In genomic region chr2:241871538-241872312, GRCh38 we compare ENCODE assay signal across 32 cellular contexts. TPM values are rescaled to one million over a fixed set of nuclear protein-coding genes. Genes with fewer than 3 reads are reported as not detected.
DNase-seq lines count a peak whose midpoint lies in the region; ATAC-seq and TF ChIP-seq lines count a peak whose summit lies in the region.
"Had no signal": no experiment of that assay in that cellular context is flagged by ENCODE, and none has a peak within 500 bp of the region (broad histone marks: within the 10 kb centered on the region; RNA-seq: fewer than 3 reads in every experiment).

No MANE protein-coding gene starts in this region.

- ATAC-seq in stimulated activated effector memory CD8-positive, alpha-beta T cell treated with anti-CD3 and anti-CD28 coated beads, Interleukin-12 subunit alpha, Interleukin-12 subunit beta, amount 100 ng/mL, for 72 hours: no peak
- no peak for ATAC-seq in HG02623 (IDR thresholded peaks at IDR 0.05; ENCODE audit: unreplicated experiment)
- ATAC-seq: activated CD4-positive, CD25-positive, alpha-beta regulatory T cell treated with anti-CD3 and anti-CD28 coated beads, Interleukin-2, amount 50 U/mL, for 24 hours had no signal

- H3K9me3 Mint-ChIP-seq in activated T-cell treated with anti-CD3 and anti-CD28 coated beads, Interleukin-2, amount 50 U/mL, for 24 hours: no peaks in the 10 kb centered on the region
- no peaks in the 10 kb centered on the region for H3K9me3 Mint-ChIP-seq in CD8-positive, alpha-beta memory T cell
- peaks cover 4% of the 10 kb centered on the region for H3K9me3 Mint-ChIP-seq in glutamatergic neuron (ENCODE audit: unreplicated experiment)
- H3K9me3 Mint-ChIP-seq in stimulated activated effector memory CD8-positive, alpha-beta T cell treated with anti-CD3 and anti-CD28 coated beads, Interleukin-12 subunit alpha, Interleukin-12 subunit beta, amount 100 ng/mL, for 72 hours: no peaks in the 10 kb centered on the region
- H3K9me3 Mint-ChIP-seq: activated T-helper 1 cell treated with anti-CD3 and anti-CD28 coated beads, Interleukin-12 subunit alpha, Interleukin-12 subunit beta, Interleukin-2, Interleukin-4 antibody, amounts not matched to agents 30 ng/mL and 10 ng/mL and 1 ng/mL, durations not matched to agents 14 hours and 24 hours and 36 hours had no signal

- CTCF ChIA-PET in CD8-positive, alpha-beta memory T cell (lab: Charles Lee): no interaction called here

- peaks cover 43% of the 10 kb centered on the region for H3K4me1 Mint-ChIP-seq in activated T-cell treated with anti-CD3 and anti-CD28 coated beads, Interleukin-2, amount 50 U/mL, for 24 hours (ENCODE audit: low read depth)
- peaks cover 42 to 67% (median 42%) of the 10 kb centered on the region in 3 donors for H3K4me1 Mint-ChIP-seq in CD8-positive, alpha-beta memory T cell
- peaks cover 4% of the 10 kb centered on the region for H3K4me1 Mint-ChIP-seq in glutamatergic neuron (ENCODE audit: low read depth, unreplicated experiment)
- H3K4me1 Mint-ChIP-seq in stimulated activated effector memory CD8-positive, alpha-beta T cell treated with anti-CD3 and anti-CD28 coated beads, Interleukin-12 subunit alpha, Interleukin-12 subunit beta, amount 100 ng/mL, for 72 hours: peaks cover 68% of the 10 kb centered on the region
- H3K4me1 Mint-ChIP-seq: GM23338 had no signal

- H3K27ac ChIP-seq in CD8-positive, alpha-beta memory T cell (ENCODE audit: low read depth, low read length): no peak overlapping the region
- H3K27ac ChIP-seq: hepatocyte, neutrophil, suprapubic skin had no signal

- TF ChIP-seq CTCF in glutamatergic neuron (IDR thresholded peaks at IDR 0.05; ENCODE audit: partially characterized antibody, unreplicated experiment): no peak

- peak overlapping the region; percentile 61 for H3K27ac Mint-ChIP-seq in activated T-cell treated with anti-CD3 and anti-CD28 coated beads, Interleukin-2, amount 50 U/mL, for 24 hours
- peak overlapping the region; percentile 91 to 99 (median 98) for H3K27ac Mint-ChIP-seq in CD8-positive, alpha-beta memory T cell
- H3K27ac Mint-ChIP-seq in glutamatergic neuron (ENCODE audit: unreplicated experiment): no peak overlapping the region
- peak overlapping the region; percentile 89 for H3K27ac Mint-ChIP-seq in stimulated activated effector memory CD8-positive, alpha-beta T cell treated with anti-CD3 and anti-CD28 coated beads, Interleukin-12 subunit alpha, Interleukin-12 subunit beta, amount 100 ng/mL, for 72 hours
- H3K27ac Mint-ChIP-seq: activated T-helper 1 cell treated with anti-CD3 and anti-CD28 coated beads, Interleukin-12 subunit alpha, Interleukin-12 subunit beta, Interleukin-2, Interleukin-4 antibody, amounts not matched to agents 30 ng/mL and 10 ng/mL and 1 ng/mL, durations not matched to agents 14 hours and 24 hours and 36 hours; GM23338 had no signal

- DNase-seq in activated T-cell treated with anti-CD3 and anti-CD28 coated beads, Interleukin-2, amount 50 U/mL, for 24 hours: no peak
- DNase-seq in activated T-cell treated with anti-CD3 and anti-CD28 coated beads for 4 hours (no peak), glutamatergic neuron (peak; percentile 17), midbrain (lab: John Stamatoyannopoulos, UW) (no peak)
- DNase-seq in CD8-positive, alpha-beta memory T cell: no peak
- no peak for DNase-seq in stimulated activated effector memory CD8-positive, alpha-beta T cell treated with anti-CD3 and anti-CD28 coated beads, Interleukin-12 subunit alpha, Interleukin-12 subunit beta, amount 100 ng/mL, for 72 hours (ENCODE audit: low spot score in 2 of 2)
- no peak for DNase-seq in stimulated activated naive CD4-positive, alpha-beta T cell (lab: John Stamatoyannopoulos, UW)
- DNase-seq: 8988T; activated CD4-positive, alpha-beta T cell treated with anti-CD3 and anti-CD28 coated beads, Interleukin-2, amount 50 U/mL, for 4 hours; activated naive CD4-positive, alpha-beta T cell treated with Interleukin-2 at 50 U/mL for 16 hours; amniotic stem cell; DMS 273 treated with DMSO at 0.1 percent for 48 hours; EL; mesenchymal stem cell; NCI-H1105; NCI-H187 treated with DMSO at 0.1 percent for 48 hours; NCI-H2171 treated with DMSO at 0.1 percent for 48 hours; NCI-H524; OCI-M1; stimulated activated CD4-positive, alpha-beta T cell treated with anti-CD3 and anti-CD28 coated beads, Interleukin-4, amount 100 ng/mL, for 24 hours had no signal

- POLR2A ChIA-PET in CD8-positive, alpha-beta memory T cell (lab: Charles Lee): no interaction called here

- no peak overlapping the region for H3K4me3 ChIP-seq in CD8-positive, alpha-beta memory T cell (ENCODE audit: low read length)
- H3K4me3 ChIP-seq: GM23338, hepatocyte, K562, suprapubic skin had no signal

- no peaks in the 10 kb centered on the region for H3K36me3 Mint-ChIP-seq in activated T-cell treated with anti-CD3 and anti-CD28 coated beads, Interleukin-2, amount 50 U/mL, for 24 hours (ENCODE audit: low read depth)
- H3K36me3 Mint-ChIP-seq in CD8-positive, alpha-beta memory T cell: no peaks in the 10 kb centered on the region
- H3K36me3 Mint-ChIP-seq in glutamatergic neuron (ENCODE audit: unreplicated experiment): no peaks in the 10 kb centered on the region
- H3K36me3 Mint-ChIP-seq in stimulated activated effector memory CD8-positive, alpha-beta T cell treated with anti-CD3 and anti-CD28 coated beads, Interleukin-12 subunit alpha, Interleukin-12 subunit beta, amount 100 ng/mL, for 72 hours: peaks cover 7% of the 10 kb centered on the region
- H3K36me3 Mint-ChIP-seq: brain had no signal

- no peaks in the 10 kb centered on the region for H3K27me3 Mint-ChIP-seq in activated T-cell treated with anti-CD3 and anti-CD28 coated beads, Interleukin-2, amount 50 U/mL, for 24 hours
- H3K27me3 Mint-ChIP-seq in CD8-positive, alpha-beta memory T cell: peaks cover 0 to 3% of the 10 kb centered on the region in 2 donors
- peaks cover 1% of the 10 kb centered on the region for H3K27me3 Mint-ChIP-seq in glutamatergic neuron (ENCODE audit: unreplicated experiment)
- H3K27me3 Mint-ChIP-seq: brain had no signal

- peaks cover 59% of the 10 kb centered on the region for H3K4me1 ChIP-seq in CD8-positive, alpha-beta memory T cell (ENCODE audit: insufficient read depth, low read length)

- H3K27me3 ChIP-seq in CD8-positive, alpha-beta memory T cell (ENCODE audit: insufficient read depth, low read length, poor library complexity, severe bottlenecking): no peaks in the 10 kb centered on the region
- H3K27me3 ChIP-seq: hepatocyte had no signal

- no peaks in the 10 kb centered on the region for H3K9me3 ChIP-seq in CD8-positive, alpha-beta memory T cell (ENCODE audit: low read length)
- H3K9me3 ChIP-seq: neutrophil, suprapubic skin had no signal

- no peak overlapping the region for H3K4me3 Mint-ChIP-seq in activated T-cell treated with anti-CD3 and anti-CD28 coated beads, Interleukin-2, amount 50 U/mL, for 24 hours
- H3K4me3 Mint-ChIP-seq in CD8-positive, alpha-beta memory T cell: peak overlapping the region; percentile 43 to 94 (median 82)
- H3K4me3 Mint-ChIP-seq in glutamatergic neuron (ENCODE audit: unreplicated experiment): no peak overlapping the region
- peak overlapping the region; percentile 69 for H3K4me3 Mint-ChIP-seq in stimulated activated effector memory CD8-positive, alpha-beta T cell treated with anti-CD3 and anti-CD28 coated beads, Interleukin-12 subunit alpha, Interleukin-12 subunit beta, amount 100 ng/mL, for 72 hours
- H3K4me3 Mint-ChIP-seq: activated T-helper 1 cell treated with anti-CD3 and anti-CD28 coated beads, Interleukin-12 subunit alpha, Interleukin-12 subunit beta, Interleukin-2, Interleukin-4 antibody, amounts not matched to agents 30 ng/mL and 10 ng/mL and 1 ng/mL, durations not matched to agents 14 hours and 24 hours and 36 hours; brain; GM23338 had no signal

- H3K36me3 ChIP-seq in CD8-positive, alpha-beta memory T cell (ENCODE audit: insufficient read depth, low read length): no peaks in the 10 kb centered on the region
- H3K36me3 ChIP-seq: neutrophil, suprapubic skin had no signal

RNA-seq across cellular contexts. Expression of gene RTP5, which starts 2.2 kb away (rescaled TPM):
- under 1 TPM; 0.11 to 0.18 TPM for total RNA-seq in CD8-positive, alpha-beta memory T cell
- polyA plus RNA-seq in CD8-positive, alpha-beta memory T cell: 0.23 TPM
- total RNA-seq in glutamatergic neuron (ENCODE audit: unreplicated experiment): not detected
- total RNA-seq: activated T-helper 1 cell treated with anti-CD3 and anti-CD28 coated beads, Interleukin-12 subunit alpha, Interleukin-12 subunit beta, Interleukin-2, Interleukin-4 antibody, amounts not matched to agents 30 ng/mL and 10 ng/mL and 1 ng/mL, durations not matched to agents 14 hours and 24 hours and 36 hours; endothelial cell of umbilical vein; GM23338; hepatocyte; K562; M059J; suprapubic skin; urinary bladder had no signal
- polyA plus RNA-seq: endothelial cell of umbilical vein, GM23338, hepatocyte, K562 had no signal

RNA-seq across cellular contexts. Expression of gene PDCD1, which starts 13.0 kb away (rescaled TPM):
- total RNA-seq in CD8-positive, alpha-beta memory T cell: 10 to 100 TPM; 34.3 to 39.3 TPM
- 41.8 TPM for polyA plus RNA-seq in CD8-positive, alpha-beta memory T cell
- total RNA-seq in glutamatergic neuron (ENCODE audit: unreplicated experiment): not detected
- total RNA-seq: endothelial cell of umbilical vein, hepatocyte, M059J, suprapubic skin, urinary bladder had no signal
- polyA plus RNA-seq: endothelial cell of umbilical vein had no signal

Comparison
In these comparisons a context has a peak if more than half of its experiments do, and no peak if none do; other contexts are left out.
1. H3K4me3 Mint-ChIP-seq: peak in CD8-positive, alpha-beta memory T cell (7 of 7) and stimulated activated effector memory CD8-positive, alpha-beta T cell treated with anti-CD3 and anti-CD28 coated beads, Interleukin-12 subunit alpha, Interleukin-12 subunit beta, amount 100 ng/mL, for 72 hours (single experiment); none in activated T-cell treated with anti-CD3 and anti-CD28 coated beads, Interleukin-2, amount 50 U/mL, for 24 hours (single experiment) and glutamatergic neuron (single experiment).
2. RNA of gene PDCD1, which starts 13.0 kb away (total RNA-seq): 34.3 to 39.3 TPM in CD8-positive, alpha-beta memory T cell; not detected in glutamatergic neuron (single experiment); every median in the first group is over 10 times any median in the second.